ENCODE assay signal across 8 cellular contexts in the genomic region with DNA sequence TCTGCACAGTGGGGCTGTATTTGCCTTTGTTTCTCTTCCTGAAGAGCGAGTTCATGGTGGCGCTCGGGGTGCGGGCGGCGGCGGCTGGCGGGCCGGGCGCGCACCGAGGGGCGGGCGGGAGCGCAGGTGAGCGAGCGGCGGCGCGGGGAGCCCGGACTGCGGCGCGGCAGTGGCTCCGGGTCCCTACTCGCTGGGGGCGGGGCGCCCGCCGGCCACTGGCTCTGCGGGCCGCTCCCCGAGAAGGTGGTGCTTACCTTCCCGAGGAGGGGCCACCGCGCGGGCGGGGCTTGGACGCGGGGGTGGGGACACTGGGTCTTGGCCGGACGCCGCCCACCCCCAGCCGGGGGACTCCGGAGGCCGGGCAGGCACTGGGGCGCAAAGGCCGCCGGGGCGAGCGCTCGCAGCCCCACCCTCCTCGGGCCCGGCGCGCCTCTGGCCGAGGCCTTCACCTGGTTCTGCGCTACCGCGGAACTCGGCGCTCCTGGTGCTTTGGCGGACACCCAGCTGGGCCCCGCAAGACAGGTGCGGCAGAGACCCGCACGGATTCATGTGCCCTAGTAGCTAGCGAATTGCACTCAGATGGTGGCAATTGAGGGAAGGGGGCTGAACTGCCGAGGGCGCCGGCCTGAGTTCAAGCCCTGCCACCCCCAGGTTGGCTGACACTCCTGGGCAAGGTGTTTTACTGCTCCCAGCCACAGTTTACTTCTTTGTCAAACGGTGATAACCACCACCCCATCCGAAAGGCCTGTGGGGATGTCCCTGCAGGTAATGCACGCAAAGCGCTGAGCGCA. TPM values are rescaled to one million over a fixed set of nuclear protein-coding genes. Genes with fewer than 3 reads are reported as not detected.
DNase-seq lines count a peak whose midpoint lies in the region; ATAC-seq and TF ChIP-seq lines count a peak whose summit lies in the region.

A gene with protein sequence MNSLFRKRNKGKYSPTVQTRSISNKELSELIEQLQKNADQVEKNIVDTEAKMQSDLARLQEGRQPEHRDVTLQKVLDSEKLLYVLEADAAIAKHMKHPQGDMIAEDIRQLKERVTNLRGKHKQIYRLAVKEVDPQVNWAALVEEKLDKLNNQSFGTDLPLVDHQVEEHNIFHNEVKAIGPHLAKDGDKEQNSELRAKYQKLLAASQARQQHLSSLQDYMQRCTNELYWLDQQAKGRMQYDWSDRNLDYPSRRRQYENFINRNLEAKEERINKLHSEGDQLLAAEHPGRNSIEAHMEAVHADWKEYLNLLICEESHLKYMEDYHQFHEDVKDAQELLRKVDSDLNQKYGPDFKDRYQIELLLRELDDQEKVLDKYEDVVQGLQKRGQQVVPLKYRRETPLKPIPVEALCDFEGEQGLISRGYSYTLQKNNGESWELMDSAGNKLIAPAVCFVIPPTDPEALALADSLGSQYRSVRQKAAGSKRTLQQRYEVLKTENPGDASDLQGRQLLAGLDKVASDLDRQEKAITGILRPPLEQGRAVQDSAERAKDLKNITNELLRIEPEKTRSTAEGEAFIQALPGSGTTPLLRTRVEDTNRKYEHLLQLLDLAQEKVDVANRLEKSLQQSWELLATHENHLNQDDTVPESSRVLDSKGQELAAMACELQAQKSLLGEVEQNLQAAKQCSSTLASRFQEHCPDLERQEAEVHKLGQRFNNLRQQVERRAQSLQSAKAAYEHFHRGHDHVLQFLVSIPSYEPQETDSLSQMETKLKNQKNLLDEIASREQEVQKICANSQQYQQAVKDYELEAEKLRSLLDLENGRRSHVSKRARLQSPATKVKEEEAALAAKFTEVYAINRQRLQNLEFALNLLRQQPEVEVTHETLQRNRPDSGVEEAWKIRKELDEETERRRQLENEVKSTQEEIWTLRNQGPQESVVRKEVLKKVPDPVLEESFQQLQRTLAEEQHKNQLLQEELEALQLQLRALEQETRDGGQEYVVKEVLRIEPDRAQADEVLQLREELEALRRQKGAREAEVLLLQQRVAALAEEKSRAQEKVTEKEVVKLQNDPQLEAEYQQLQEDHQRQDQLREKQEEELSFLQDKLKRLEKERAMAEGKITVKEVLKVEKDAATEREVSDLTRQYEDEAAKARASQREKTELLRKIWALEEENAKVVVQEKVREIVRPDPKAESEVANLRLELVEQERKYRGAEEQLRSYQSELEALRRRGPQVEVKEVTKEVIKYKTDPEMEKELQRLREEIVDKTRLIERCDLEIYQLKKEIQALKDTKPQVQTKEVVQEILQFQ (N-terminal part only) (minus strand): TSS at position 158 of the 791 bp plus-strand sequence. CDS start 103 bp downstream, at position 55.

- no peak for DNase-seq in CD8-positive, alpha-beta memory T cell
- peak; percentile 37 to 56 for DNase-seq in activated T-cell treated with anti-CD3 and anti-CD28 coated beads, Interleukin-2, amount 50 U/mL, for 72 hours
- peak; percentile 60 to 68 for DNase-seq in heart right ventricle
- DNase-seq in progenitor cell of endocrine pancreas (ENCODE audit: low spot score, unreplicated experiment) = peak; percentile 97
- DNase-seq in OCI-M1 (lab: John Stamatoyannopoulos, UW) = no peak

- no peak within 1 kb of the TSS for H3K27ac ChIP-seq in CD8-positive, alpha-beta memory T cell (ENCODE audit: low read depth, low read length)
- H3K27ac ChIP-seq in HUES6 (ENCODE audit: low read depth, low read length) (peak within 1 kb of the TSS; percentile 61; the same call in 1 of the 2 replicates), heart right ventricle (peak within 1 kb of the TSS in 6 of 10 donors; percentile 16 to 49 (median 27))

- ATAC-seq in activated T-cell treated with anti-CD3 and anti-CD28 coated beads, Interleukin-2, amount 50 U/mL, for 72 hours (replicated peaks in 1 of 2) = peak; percentile 57 to 70
- ATAC-seq in heart right ventricle (peak; percentile 46 to 75 (median 56)), HG02642 (IDR thresholded peaks at IDR 0.05; ENCODE audit: poor library complexity, unreplicated experiment) (no peak), HG03354 (IDR thresholded peaks at IDR 0.05; ENCODE audit: poor library complexity, severe bottlenecking, unreplicated experiment) (no peak)

- peak within 1 kb of the TSS; percentile 87 for H3K9ac ChIP-seq in HUES6 (ENCODE audit: low read length)

- POLR2A ChIA-PET in CD8-positive, alpha-beta memory T cell (lab: Charles Lee) = no interaction called here

- CTCF ChIA-PET in CD8-positive, alpha-beta memory T cell (lab: Charles Lee) = no interaction called here

- intact Hi-C loops in heart right ventricle (cut with DNase I) = loop anchor here in 2 of 10 donors (5.0 kb wide), 2 partner anchors 45 to 90 kb away; partner anchors contain the start of genes GLYR1 (in 1 of the 2) and UBN1 (in 1 of the 2)

- no peaks in the 10 kb centered on the region for H3K9me3 Mint-ChIP-seq in CD8-positive, alpha-beta memory T cell
- H3K9me3 Mint-ChIP-seq in activated T-cell treated with anti-CD3 and anti-CD28 coated beads, Interleukin-2, amount 50 U/mL, for 72 hours = no peaks in the 10 kb centered on the region
- H3K9me3 Mint-ChIP-seq in progenitor cell of endocrine pancreas (ENCODE audit: low read depth) = no peaks in the 10 kb centered on the region

- H3K4me3 ChIP-seq in CD8-positive, alpha-beta memory T cell (ENCODE audit: low read length) = no peak within 1 kb of the TSS
- H3K4me3 ChIP-seq in HUES6 (ENCODE audit: low read depth, low read length) = peak within 1 kb of the TSS; percentile 95
- peak within 1 kb of the TSS; percentile 36 to 59 (median 50) for H3K4me3 ChIP-seq in heart right ventricle

- WGBS in heart right ventricle, 2 donors = 10 to 11% methylated on average over 71 to 76 of the region's 76 CpGs

- no peaks in the 10 kb centered on the region for H3K9me3 ChIP-seq in CD8-positive, alpha-beta memory T cell (ENCODE audit: low read length)
- H3K9me3 ChIP-seq in HUES6 (ENCODE audit: control insufficient read depth, insufficient read depth, low read depth, low read length) = no peaks in the 10 kb centered on the region
- H3K9me3 ChIP-seq in heart right ventricle = no peaks in the 10 kb centered on the region

- H3K4me3 Mint-ChIP-seq in CD8-positive, alpha-beta memory T cell = peak within 1 kb of the TSS in 6 of 7 donors; percentile 29 to 79 (median 54)
- H3K4me3 Mint-ChIP-seq in activated T-cell treated with anti-CD3 and anti-CD28 coated beads, Interleukin-2, amount 50 U/mL, for 72 hours = peak within 1 kb of the TSS; percentile 78 to 84
- peak within 1 kb of the TSS; percentile 88 for H3K4me3 Mint-ChIP-seq in progenitor cell of endocrine pancreas (ENCODE audit: low read depth)

- H3K27ac Mint-ChIP-seq in CD8-positive, alpha-beta memory T cell = no peak within 1 kb of the TSS
- no peak within 1 kb of the TSS for H3K27ac Mint-ChIP-seq in activated T-cell treated with anti-CD3 and anti-CD28 coated beads, Interleukin-2, amount 50 U/mL, for 72 hours
- H3K27ac Mint-ChIP-seq in progenitor cell of endocrine pancreas = peak within 1 kb of the TSS; percentile 98

- H3K36me3 Mint-ChIP-seq in CD8-positive, alpha-beta memory T cell = no peaks in the 10 kb centered on the region
- no peaks in the 10 kb centered on the region for H3K36me3 Mint-ChIP-seq in activated T-cell treated with anti-CD3 and anti-CD28 coated beads, Interleukin-2, amount 50 U/mL, for 72 hours (ENCODE audit: insufficient read depth in 2 of 2)
- H3K36me3 Mint-ChIP-seq in progenitor cell of endocrine pancreas (ENCODE audit: insufficient read depth) = peaks cover 3% of the 10 kb centered on the region

- no peaks in the 10 kb centered on the region for H3K4me1 ChIP-seq in CD8-positive, alpha-beta memory T cell (ENCODE audit: insufficient read depth, low read length)
- peaks cover 24% of the 10 kb centered on the region for H3K4me1 ChIP-seq in HUES6 (ENCODE audit: control insufficient read depth, insufficient read depth, low read length)
- H3K4me1 ChIP-seq in heart right ventricle = peaks cover 8 to 23% (median 18%) of the 10 kb centered on the region in 9 donors

- H3K27me3 Mint-ChIP-seq in CD8-positive, alpha-beta memory T cell = peaks cover 27 to 40% of the 10 kb centered on the region in 2 donors
- H3K27me3 Mint-ChIP-seq in activated T-cell treated with anti-CD3 and anti-CD28 coated beads, Interleukin-2, amount 50 U/mL, for 72 hours (ENCODE audit: low read depth) = peaks cover 19% of the 10 kb centered on the region
- no peaks in the 10 kb centered on the region for H3K27me3 Mint-ChIP-seq in progenitor cell of endocrine pancreas

- no peaks in the 10 kb centered on the region for H3K27me3 ChIP-seq in CD8-positive, alpha-beta memory T cell (ENCODE audit: insufficient read depth, low read length, poor library complexity, severe bottlenecking)
- peaks cover 14% of the 10 kb centered on the region; the same call in 1 of the 2 replicates for H3K27me3 ChIP-seq in HUES6 (ENCODE audit: control insufficient read depth, insufficient read depth, low read length)
- peaks cover 0 to 48% (median 18%) of the 10 kb centered on the region in 7 donors for H3K27me3 ChIP-seq in heart right ventricle

- no peaks in the 10 kb centered on the region for H3K36me3 ChIP-seq in CD8-positive, alpha-beta memory T cell (ENCODE audit: insufficient read depth, low read length)
- H3K36me3 ChIP-seq in HUES6 (ENCODE audit: control insufficient read depth, insufficient read depth, low read length) (0 out of 2 replicates have a peak, but pooled peaks cover 2% of the 10 kb centered on the region), heart right ventricle (no peaks in the 10 kb centered on the region)

- peaks cover 5 to 11% (median 7%) of the 10 kb centered on the region in 3 donors for H3K4me1 Mint-ChIP-seq in CD8-positive, alpha-beta memory T cell
- peaks cover 6% of the 10 kb centered on the region for H3K4me1 Mint-ChIP-seq in activated T-cell treated with anti-CD3 and anti-CD28 coated beads, Interleukin-2, amount 50 U/mL, for 72 hours (ENCODE audit: low read depth)
- H3K4me1 Mint-ChIP-seq in progenitor cell of endocrine pancreas (ENCODE audit: low read depth) = peaks cover 17% of the 10 kb centered on the region

- TF ChIP-seq CTCF in heart right ventricle (IDR thresholded peaks at IDR 0.05) (no peak), progenitor cell of endocrine pancreas (IDR thresholded peaks at IDR 0.05; ENCODE audit: unreplicated experiment) (no peak)

RNA-seq across cellular contexts. Expression of the gene that starts here (rescaled TPM):
- total RNA-seq in CD8-positive, alpha-beta memory T cell = not detected
- polyA plus RNA-seq in CD8-positive, alpha-beta memory T cell = 0.29 TPM
- total RNA-seq in activated T-cell treated with anti-CD3 and anti-CD28 coated beads, Interleukin-2, amount 50 U/mL, for 72 hours = under 1 TPM; 0.09 to 0.22 TPM
- 10 to 100 TPM in 2 of 10 donors, 1 to 10 TPM in 8; 5.5 to 19.3 (median 7.7) TPM for total RNA-seq in heart right ventricle
- polyA plus RNA-seq in heart right ventricle = 1 to 10 TPM; 4.9 to 6.4 TPM
- total RNA-seq in progenitor cell of endocrine pancreas = 62.7 and 64.1 TPM in 2 replicates

Comparison
In these comparisons a context has a peak if more than half of its experiments do, and no peak if none do; other contexts are left out.
1. RNA of the gene that starts here (total RNA-seq): 62.7 to 64.1 TPM in progenitor cell of endocrine pancreas and 5.5 to 19.3 TPM in heart right ventricle; 0.09 to 0.22 TPM in activated T-cell treated with anti-CD3 and anti-CD28 coated beads, Interleukin-2, amount 50 U/mL, for 72 hours and not detected in CD8-positive, alpha-beta memory T cell; every median in the first group is over 4 times any median in the second.
2. Peak in DNase-seq and ATAC-seq in activated T-cell treated with anti-CD3 and anti-CD28 coated beads, Interleukin-2, amount 50 U/mL, for 72 hours; RNA of the gene not detected or under 1 TPM.
3. DNase-seq: peak in heart right ventricle (2 of 2) and progenitor cell of endocrine pancreas (single experiment); none in CD8-positive, alpha-beta memory T cell (0 of 5) and OCI-M1 (single experiment).
4. ATAC-seq: peak in heart right ventricle (8 of 8); none in HG02642 (single experiment) and HG03354 (single experiment).
5. Peak in every context shown above with its lines, with median percentiles within 50 percentile points of each other: H3K4me3 Mint-ChIP-seq.